In the genomic region with DNA sequence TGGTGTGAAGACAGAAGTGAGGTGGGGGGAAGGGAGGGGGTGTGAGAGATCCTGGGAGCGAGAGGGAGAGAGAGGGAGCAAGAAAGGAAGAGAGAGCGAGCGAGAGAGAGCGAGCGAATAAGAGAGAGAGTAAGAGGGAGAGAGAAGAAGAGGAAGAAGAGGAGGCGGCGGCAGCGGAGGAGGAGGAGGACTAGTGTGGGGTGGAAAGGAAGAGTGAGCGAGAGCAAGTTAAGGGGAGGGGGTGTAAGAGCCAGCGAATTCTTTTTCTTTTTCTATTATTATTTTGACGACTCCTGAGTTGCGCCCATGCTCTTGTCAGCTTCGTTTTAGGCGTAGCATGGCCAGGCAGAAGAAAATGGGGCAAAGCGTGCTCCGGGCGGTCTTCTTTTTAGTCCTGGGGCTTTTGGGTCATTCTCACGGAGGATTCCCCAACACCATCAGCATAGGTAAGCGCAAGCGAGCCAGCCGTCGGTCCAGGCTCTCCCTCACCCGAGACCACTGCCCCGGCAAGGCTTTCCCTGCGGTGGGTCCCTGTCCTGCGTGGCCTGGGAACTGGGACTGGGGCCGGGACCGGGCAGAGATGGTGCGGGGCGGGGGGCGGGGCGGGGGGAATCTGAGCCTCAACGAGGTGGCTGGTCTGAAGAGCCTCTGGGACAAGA, we compare ENCODE assay signal across 8 cellular contexts. TPM values are rescaled to one million over a fixed set of nuclear protein-coding genes. Genes with fewer than 3 reads are reported as not detected.
DNase-seq lines count a peak whose midpoint lies in the region; ATAC-seq and TF ChIP-seq lines count a peak whose summit lies in the region.

Gene GRIA3, plus strand, starts transcription at position 80 of the 659 bp plus-strand sequence. Its CDS starts 258 bp downstream, at position 338.

- H3K4me1 ChIP-seq in CD8-positive, alpha-beta T cell (ENCODE audit: insufficient read depth, low read length), result no peaks in the 10 kb centered on the region
- peaks cover 4% of the 10 kb centered on the region for H3K4me1 ChIP-seq in osteoblast (ENCODE audit: insufficient read depth, low read length)

- no peaks in the 10 kb centered on the region for H3K9me3 ChIP-seq in CD8-positive, alpha-beta T cell (ENCODE audit: low read length)
- H3K9me3 ChIP-seq in SK-N-MC (ENCODE audit: low read depth, low read length), result no peaks in the 10 kb centered on the region
- H3K9me3 ChIP-seq in osteoblast (ENCODE audit: low read depth, low read length), result no peaks in the 10 kb centered on the region

- peak within 1 kb of the TSS; percentile 82 for H2AFZ ChIP-seq in osteoblast (ENCODE audit: low read length)

- no peak for TF ChIP-seq CTCF in CD8-positive, alpha-beta T cell (IDR thresholded peaks at IDR 0.05)
- TF ChIP-seq CTCF in fibroblast of the aortic adventitia (IDR thresholded peaks at IDR 0.05; ENCODE audit: insufficient read depth, low read length) (no peak), osteoblast (IDR thresholded peaks at IDR 0.05; ENCODE audit: extremely low read depth, low read depth, low read length) (no peak)

- no peaks in the 10 kb centered on the region for H3K27me3 ChIP-seq in CD8-positive, alpha-beta T cell (ENCODE audit: insufficient read depth, low read length)
- H3K27me3 ChIP-seq in osteoblast (ENCODE audit: insufficient read depth, low read length), result no peaks in the 10 kb centered on the region

- H3K27ac Mint-ChIP-seq in CD8-positive, alpha-beta T cell, result no peak within 1 kb of the TSS

- no peak within 1 kb of the TSS for H3K27ac ChIP-seq in CD8-positive, alpha-beta T cell (ENCODE audit: low read depth, low read length)
- H3K27ac ChIP-seq in SK-N-MC (no peak within 1 kb of the TSS), osteoblast (ENCODE audit: low read depth, low read length) (peak within 1 kb of the TSS; percentile 38)

- no peaks in the 10 kb centered on the region for H4K20me1 ChIP-seq in osteoblast (ENCODE audit: insufficient read depth, low read length)

- intact Hi-C loops in CD8-positive, alpha-beta T cell (cut with DNase I, micrococcal nuclease), result no loop called here

- peak within 1 kb of the TSS; percentile 8 for H3K4me3 ChIP-seq in CD8-positive, alpha-beta T cell (ENCODE audit: low read depth, low read length)
- H3K4me3 ChIP-seq in SK-N-MC (peak within 1 kb of the TSS; percentile 73), fibroblast of the aortic adventitia (ENCODE audit: low read depth, low read length) (peak within 1 kb of the TSS; percentile 68), osteoblast (ENCODE audit: insufficient read depth, low read length) (peak within 1 kb of the TSS; percentile 73)

- H3K9me3 Mint-ChIP-seq in CD8-positive, alpha-beta T cell, result no peaks in the 10 kb centered on the region

- CTCF ChIA-PET in CD8-positive, alpha-beta T cell (lab: Charles Lee), result no interaction called here

- peak within 1 kb of the TSS; percentile 83 for H3K4me2 ChIP-seq in osteoblast (ENCODE audit: insufficient read depth, low read length)

- no peak within 1 kb of the TSS for H3K9ac ChIP-seq in SK-N-MC (ENCODE audit: insufficient read length)

- peaks cover 23% of the 10 kb centered on the region for H3K27me3 Mint-ChIP-seq in CD8-positive, alpha-beta T cell (ENCODE audit: low read depth)

- H3K4me1 Mint-ChIP-seq in CD8-positive, alpha-beta T cell (ENCODE audit: low read depth), result peaks cover 2% of the 10 kb centered on the region

- DNase-seq in CD8-positive, alpha-beta T cell, result no peak
- DNase-seq in SK-N-MC (ENCODE audit: low read depth, low spot score) (no peak), fibroblast of the aortic adventitia (ENCODE audit: low read depth) (peak; percentile 58), osteoblast (ENCODE audit: insufficient read length, low spot score, missing footprints) (no peak), SHP77 treated with DMSO at 0.1 percent for 48 hours (lab: John Stamatoyannopoulos, UW) (no peak), NCI-H524 (lab: John Stamatoyannopoulos, UW) (no peak)

- POLR2A ChIA-PET in CD8-positive, alpha-beta T cell (lab: Charles Lee), result no interaction called here

- no peak for ATAC-seq in CD8-positive, alpha-beta T cell
- ATAC-seq in GM19467 (IDR thresholded peaks at IDR 0.05; ENCODE audit: unreplicated experiment), result no peak
- ATAC-seq in GM19324 (IDR thresholded peaks at IDR 0.05; ENCODE audit: low FRiP score, unreplicated experiment), result no peak

- H3K36me3 ChIP-seq in CD8-positive, alpha-beta T cell (ENCODE audit: insufficient read depth, low read length), result no peaks in the 10 kb centered on the region
- no peaks in the 10 kb centered on the region for H3K36me3 ChIP-seq in SK-N-MC (ENCODE audit: insufficient read depth, low read length)
- no peaks in the 10 kb centered on the region for H3K36me3 ChIP-seq in osteoblast (ENCODE audit: insufficient read depth, low read length)

- peak within 1 kb of the TSS; percentile 56 for H3K4me3 Mint-ChIP-seq in CD8-positive, alpha-beta T cell

- no peaks in the 10 kb centered on the region for H3K79me2 ChIP-seq in osteoblast (ENCODE audit: insufficient read depth, low read length)

- no peaks in the 10 kb centered on the region for H3K36me3 Mint-ChIP-seq in CD8-positive, alpha-beta T cell

RNA-seq across cellular contexts. Expression of gene GRIA3, which starts in this region (rescaled TPM):
- total RNA-seq in CD8-positive, alpha-beta T cell, result not detected
- total RNA-seq in fibroblast of the aortic adventitia (ENCODE audit: low replicate concordance) (9.7 and 10.1 TPM in 2 replicates), osteoblast (3.3 and 6.8 TPM in 2 replicates)

Comparison
In these comparisons a context has a peak if more than half of its experiments do, and no peak if none do; other contexts are left out.
1. H3K4me3 ChIP-seq: peak in every context shown above with its lines; median percentile 73 in SK-N-MC; 73 in osteoblast; 68 in fibroblast of the aortic adventitia; 8 in CD8-positive, alpha-beta T cell.